Comparison of ENCODE assay signal across 12 cellular contexts in genomic region chr2:110114801-110115200, GRCh38. TPM values are rescaled to one million over a fixed set of nuclear protein-coding genes. Genes with fewer than 3 reads are reported as not detected.
A peak's percentile ranks its signal among the peaks of the same experiment; 100 is the strongest.
DNase-seq lines count a peak whose midpoint lies in the region; ATAC-seq and TF ChIP-seq lines count a peak whose summit lies in the region.
"Had no signal": no experiment of that assay in that cellular context is flagged by ENCODE, and none has a peak within 500 bp of the region (broad histone marks: within the 10 kb centered on the region; RNA-seq: fewer than 3 reads in every experiment).

No MANE protein-coding gene starts in this region.

- H3K36me3 ChIP-seq in hepatocyte (replicated peaks; ENCODE audit: insufficient read depth, low read depth) (no peaks in the 10 kb centered on the region), smooth muscle cell (ENCODE audit: low read depth) (no peaks in the 10 kb centered on the region)

- TF ChIP-seq CTCF in HFF-Myc (IDR thresholded peaks at IDR 0.05; ENCODE audit: low read depth, low read length, missing control alignments) = no peak
- no peak for TF ChIP-seq CTCF in hepatocyte (IDR thresholded peaks at IDR 0.05; ENCODE audit: poor library complexity)
- TF ChIP-seq CTCF in smooth muscle cell (IDR thresholded peaks at IDR 0.05; ENCODE audit: borderline replicate concordance, insufficient read depth, poor library complexity, severe bottlenecking) = no peak

- H3K9me2 ChIP-seq in hepatocyte (replicated peaks; ENCODE audit: insufficient read depth) = no peaks in the 10 kb centered on the region

- H3K27ac Mint-ChIP-seq in activated naive CD8-positive, alpha-beta T cell treated with anti-CD3 and anti-CD28 coated beads for 36 hours = no peak overlapping the region

- H2AFZ ChIP-seq in hepatocyte (peak overlapping the region; percentile 29), smooth muscle cell (ENCODE audit: low read depth) (no peak overlapping the region)

- 52% methylated on average over 13 of the region's 13 CpGs for WGBS in hepatocyte (ENCODE audit: low lambda C conversion rate, missing lambda C conversion rate)
- WGBS in smooth muscle cell (ENCODE audit: low lambda C conversion rate) = 80% methylated on average over 13 of the region's 13 CpGs

- ATAC-seq in GM21786 (IDR thresholded peaks at IDR 0.05; ENCODE audit: unreplicated experiment) (no peak), GM21360 (IDR thresholded peaks at IDR 0.05; ENCODE audit: unreplicated experiment) (no peak)

- DNase-seq in HFF-Myc (ENCODE audit: extremely low read depth, low read depth) (no peak), SW480 (ENCODE audit: low spot score) (peak; percentile 80), hepatocyte (ENCODE audit: low spot score) (peak; percentile 48), smooth muscle cell (lab: John Stamatoyannopoulos, UW; ENCODE audit: unreplicated experiment) (no peak), SHP77 (lab: John Stamatoyannopoulos, UW) (no peak)
- no peak for DNase-seq in activated naive CD8-positive, alpha-beta T cell treated with anti-CD3 and anti-CD28 coated beads for 36 hours
- DNase-seq: activated gamma-delta T cell; NK-92 treated with Interleukin-12 subunit alpha and Interleukin-12 subunit beta, amount 100 ng/mL, for 24 hours; stimulated activated CD4-positive, alpha-beta T cell treated with anti-CD3 and anti-CD28 coated beads, Interleukin-4, amount 100 ng/mL, for 24 hours had no signal

- H3K79me2 ChIP-seq in hepatocyte (peaks cover 23% of the 10 kb centered on the region), smooth muscle cell (ENCODE audit: low read depth) (no peaks in the 10 kb centered on the region)

- peaks cover 94% of the 10 kb centered on the region for H3K27me3 Mint-ChIP-seq in activated naive CD8-positive, alpha-beta T cell treated with anti-CD3 and anti-CD28 coated beads for 36 hours

- no peaks in the 10 kb centered on the region for H4K20me1 ChIP-seq in hepatocyte (ENCODE audit: insufficient read depth, poor library complexity, severe bottlenecking)
- no peaks in the 10 kb centered on the region for H4K20me1 ChIP-seq in smooth muscle cell (ENCODE audit: low read depth)

- H3K4me1 ChIP-seq in hepatocyte (ENCODE audit: insufficient read depth) (peaks cover 8% of the 10 kb centered on the region), smooth muscle cell (ENCODE audit: low read depth) (peaks cover 6% of the 10 kb centered on the region)

- H3K4me3 ChIP-seq in HFF-Myc (replicated peaks; ENCODE audit: low read depth, low read length) (peak overlapping the region; percentile 44), hepatocyte (peak overlapping the region; percentile 67), smooth muscle cell (peak overlapping the region; percentile 51)

- H3K36me3 Mint-ChIP-seq in activated naive CD8-positive, alpha-beta T cell treated with anti-CD3 and anti-CD28 coated beads for 36 hours = no peaks in the 10 kb centered on the region

- no peak overlapping the region for H3K4me3 Mint-ChIP-seq in activated naive CD8-positive, alpha-beta T cell treated with anti-CD3 and anti-CD28 coated beads for 36 hours

- H3K9me3 Mint-ChIP-seq in activated naive CD8-positive, alpha-beta T cell treated with anti-CD3 and anti-CD28 coated beads for 36 hours = peaks cover 8% of the 10 kb centered on the region

- H3K27ac ChIP-seq in hepatocyte (peak overlapping the region; percentile 87), smooth muscle cell (ENCODE audit: low read depth) (no peak overlapping the region)
- H3K27ac ChIP-seq: KMS-11 had no signal

- H3K27me3 ChIP-seq in hepatocyte (peaks cover 44% of the 10 kb centered on the region), smooth muscle cell (ENCODE audit: low read depth) (peaks cover 66% of the 10 kb centered on the region)

- H3K9me3 ChIP-seq in hepatocyte (ENCODE audit: low read depth) (no peaks in the 10 kb centered on the region), smooth muscle cell (replicated peaks; ENCODE audit: low read depth) (no peaks in the 10 kb centered on the region)

- H3F3A ChIP-seq in smooth muscle cell (ENCODE audit: low read depth) = no peaks in the 10 kb centered on the region

- peaks cover 7% of the 10 kb centered on the region for H3K4me1 Mint-ChIP-seq in activated naive CD8-positive, alpha-beta T cell treated with anti-CD3 and anti-CD28 coated beads for 36 hours

- H3K9ac ChIP-seq in smooth muscle cell (ENCODE audit: low read depth) = no peak overlapping the region
- H3K9ac ChIP-seq: KMS-11 had no signal

- H3K4me2 ChIP-seq in hepatocyte (peak overlapping the region; percentile 88), smooth muscle cell (no peak overlapping the region)
- H3K4me2 ChIP-seq: KMS-11 had no signal

RNA-seq across cellular contexts. Expression of gene MALL, which starts 0.8 kb away (rescaled TPM):
- 30.8 and 36.0 TPM in 2 replicates for total RNA-seq in hepatocyte
- polyA plus RNA-seq in hepatocyte = 40.1 and 55.7 TPM in 2 replicates
- total RNA-seq in smooth muscle cell = 2.2 and 4.4 TPM in 2 replicates
- polyA plus RNA-seq in smooth muscle cell = 3.4 and 4.2 TPM in 2 replicates
- total RNA-seq in activated naive CD8-positive, alpha-beta T cell treated with anti-CD3 and anti-CD28 coated beads for 36 hours = under 1 TPM; 0.35 to 0.42 TPM

Comparison
In these comparisons a context has a peak if more than half of its experiments do, and no peak if none do; other contexts are left out.
1. DNase-seq: peak in SW480 (single experiment) and hepatocyte (single experiment); none in HFF-Myc (single experiment), smooth muscle cell (single experiment), activated naive CD8-positive, alpha-beta T cell treated with anti-CD3 and anti-CD28 coated beads for 36 hours (single experiment) and SHP77 (0 of 2).
2. Peak in every context shown above with its lines, with median percentiles within 50 percentile points of each other: H3K4me3 ChIP-seq.